Comparison of ENCODE assay signal across 23 cellular contexts in genomic region chr22:48072777-48073176, GRCh38.
"Had no signal": no experiment of that assay in that cellular context is flagged by ENCODE, and none has a peak within 500 bp of the region (broad histone marks: within the 10 kb centered on the region; RNA-seq: fewer than 3 reads in every experiment).

No MANE protein-coding gene starts in this region.

- H3K4me3 Mint-ChIP-seq: activated naive CD4-positive, alpha-beta T cell treated with anti-CD3 and anti-CD28 coated beads for 36 hours; activated naive CD8-positive, alpha-beta T cell treated with anti-CD3 and anti-CD28 coated beads for 36 hours; activated T-helper 1 cell treated with anti-CD3 and anti-CD28 coated beads, Interleukin-12 subunit alpha, Interleukin-12 subunit beta, Interleukin-2, Interleukin-4 antibody, amounts not matched to agents 30 ng/mL and 10 ng/mL and 1 ng/mL, durations not matched to agents 14 hours and 24 hours and 36 hours; memory B cell; natural killer cell had no signal

- H3K4me3 ChIP-seq: adrenal gland, body of pancreas, gastrocnemius medialis, spleen, tibial nerve had no signal

- ATAC-seq: activated CD4-positive, CD25-positive, alpha-beta regulatory T cell treated with anti-CD3 and anti-CD28 coated beads, Interleukin-2, amount 50 U/mL, for 24 hours; body of pancreas; gastrocnemius medialis; natural killer cell; right cardiac atrium had no signal

- DNase-seq: activated CD4-positive, alpha-beta T cell treated with anti-CD3 and anti-CD28 coated beads for 48 hours; activated CD4-positive, alpha-beta T cell treated with anti-CD3 and anti-CD28 coated beads, Interleukin-2, amount 50 U/mL, for 48 hours; activated CD8-positive, alpha-beta memory T cell treated with anti-CD3 and anti-CD28 coated beads for 24 hours; activated effector memory CD4-positive, alpha-beta T cell treated with anti-CD3 and anti-CD28 coated beads, Interleukin-2, amount 50 U/mL, for 16 hours; activated naive CD4-positive, alpha-beta T cell treated with anti-CD3 and anti-CD28 coated beads for 36 hours; activated naive CD8-positive, alpha-beta T cell treated with anti-CD3 and anti-CD28 coated beads for 36 hours; adrenal gland; aorta; body of pancreas; dermis blood vessel endothelial cell; effector CD8-positive, alpha-beta T cell; gastrocnemius medialis; glutamatergic neuron; natural killer cell; right cardiac atrium; spleen; stimulated activated naive CD4-positive, alpha-beta T cell; T-helper 9 cell had no signal

- H3K4me1 ChIP-seq: adrenal gland, body of pancreas, gastrocnemius medialis, spleen, tibial nerve had no signal

- H3K27me3 ChIP-seq: adrenal gland, body of pancreas, gastrocnemius medialis, spleen, tibial nerve had no signal

- H3K36me3 ChIP-seq: adrenal gland, gastrocnemius medialis, spleen, tibial nerve had no signal

- H3K4me1 Mint-ChIP-seq: activated naive CD8-positive, alpha-beta T cell treated with anti-CD3 and anti-CD28 coated beads for 36 hours; natural killer cell had no signal

- H3K27ac ChIP-seq: adrenal gland, body of pancreas, gastrocnemius medialis, spleen, tibial nerve, VCaP had no signal

- H3K27ac Mint-ChIP-seq: activated naive CD4-positive, alpha-beta T cell treated with anti-CD3 and anti-CD28 coated beads for 36 hours; activated naive CD8-positive, alpha-beta T cell treated with anti-CD3 and anti-CD28 coated beads for 36 hours; activated T-helper 1 cell treated with anti-CD3 and anti-CD28 coated beads, Interleukin-12 subunit alpha, Interleukin-12 subunit beta, Interleukin-2, Interleukin-4 antibody, amounts not matched to agents 30 ng/mL and 10 ng/mL and 1 ng/mL, durations not matched to agents 14 hours and 24 hours and 36 hours; memory B cell; natural killer cell had no signal

- H3K9me3 Mint-ChIP-seq: activated naive CD4-positive, alpha-beta T cell treated with anti-CD3 and anti-CD28 coated beads for 36 hours; activated naive CD8-positive, alpha-beta T cell treated with anti-CD3 and anti-CD28 coated beads for 36 hours; activated T-helper 1 cell treated with anti-CD3 and anti-CD28 coated beads, Interleukin-12 subunit alpha, Interleukin-12 subunit beta, Interleukin-2, Interleukin-4 antibody, amounts not matched to agents 30 ng/mL and 10 ng/mL and 1 ng/mL, durations not matched to agents 14 hours and 24 hours and 36 hours; natural killer cell had no signal

- H3K36me3 Mint-ChIP-seq: activated naive CD8-positive, alpha-beta T cell treated with anti-CD3 and anti-CD28 coated beads for 36 hours; natural killer cell had no signal

- H3K9me3 ChIP-seq: adrenal gland, body of pancreas, gastrocnemius medialis had no signal
